In genomic region chr4:27789768-27790167, GRCh38 we compare ENCODE assay signal across 1 cellular context.
TF ChIP-seq lines count a peak whose summit lies in the region.

No MANE protein-coding gene starts in this region.

TF ChIP-seq in SK-N-SH, 30 proteins besides CTCF, POLR2A, EP300 and RAD21 (continued from another document):
- TF ChIP-seq REST (IDR thresholded peaks at IDR 0.05; ENCODE audit: low read depth, low read length): no peak
TF ChIP-seq in SK-N-SH: peak in this region for 0.
